In the genomic region with DNA sequence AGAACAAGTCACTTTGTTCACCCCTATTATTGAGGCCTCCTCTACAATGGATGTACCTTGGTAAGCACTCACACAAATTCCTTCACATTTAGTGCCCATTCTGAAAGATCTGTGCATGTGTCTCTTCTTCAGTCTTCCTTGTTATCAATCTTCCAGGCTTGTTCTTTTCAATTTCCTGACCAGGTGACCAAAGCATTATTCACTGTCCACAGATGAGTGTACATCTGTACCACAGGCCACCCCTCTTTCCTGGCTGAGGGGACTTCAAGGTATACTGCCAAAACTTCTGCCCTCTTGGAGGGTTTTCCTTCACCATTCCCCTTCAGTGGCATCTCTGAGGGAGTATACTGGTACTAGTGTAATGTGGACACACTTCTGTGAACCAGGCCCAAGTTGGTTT, we compare ENCODE assay signal across 33 cellular contexts.
"Had no signal": no experiment of that assay in that cellular context is flagged by ENCODE, and none has a peak within 500 bp of the region (broad histone marks: within the 10 kb centered on the region; RNA-seq: fewer than 3 reads in every experiment).

No MANE protein-coding gene starts in this region.

- ATAC-seq: activated CD8-positive, alpha-beta memory T cell treated with anti-CD3 and anti-CD28 coated beads, Interleukin-2, amount 10 ng/mL, durations not matched to agents 7 days and 5 days; K562 had no signal

- DNase-seq: activated B cell treated with CpG ODN at 0.5 μM for 24 hours; activated CD4-positive, alpha-beta memory T cell treated with anti-CD3 and anti-CD28 coated beads for 36 hours; activated CD4-positive, alpha-beta T cell treated with anti-CD3 and anti-CD28 coated beads for 4 hours; activated CD4-positive, alpha-beta T cell treated with anti-CD3 and anti-CD28 coated beads, Interleukin-2, amount 50 U/mL, for 1 hour; activated CD4-positive, CD25-positive, alpha-beta regulatory T cell treated with anti-CD3 and anti-CD28 coated beads, Interleukin-2, amount 50 U/mL, for 72 hours; activated CD8-positive, alpha-beta memory T cell treated with anti-CD3 and anti-CD28 coated beads, Interleukin-2, amount 10 ng/mL, durations not matched to agents 7 days and 5 days; activated CD8-positive, alpha-beta memory T cell treated with anti-CD3 and anti-CD28 coated beads, Interleukin-2, amount 50 U/mL, for 48 hours; activated effector memory CD4-positive, alpha-beta T cell treated with anti-CD3 and anti-CD28 coated beads, Interleukin-2, amount 50 U/mL, for 16 hours; activated naive CD4-positive, alpha-beta T cell; activated naive CD8-positive, alpha-beta T cell treated with anti-CD3 and anti-CD28 coated beads, Interleukin-2, amount 10 ng/mL, durations not matched to agents 7 days and 5 days; activated T-cell treated with anti-CD3 and anti-CD28 coated beads, Interleukin-2, amount 50 U/mL, for 48 hours; amygdala; caudate nucleus; MG63; NCI-H1048; NCI-H1105 treated with DMSO at 0.1 percent for 48 hours; NCI-H1436; NCI-H1694; NCI-H1930; NCI-H2081 treated with DMSO at 0.1 percent for 48 hours; NCI-H226; NCI-H446 treated with DMSO at 0.1 percent for 48 hours; NCI-H524 treated with DMSO at 0.1 percent for 48 hours; Peyer's patch; Right ventricle myocardium superior; SW 1271; T-helper 1 cell; T-helper 2 cell; T-helper 9 cell had no signal

- H3K4me3 ChIP-seq: ascending aorta, K562, MG63, Peyer's patch had no signal

- H3K27me3 ChIP-seq: ascending aorta, MG63, Peyer's patch had no signal

- H3K9me3 ChIP-seq: ascending aorta, Peyer's patch had no signal

- H3K4me1 ChIP-seq: ascending aorta, Peyer's patch had no signal

- FAIRE-seq: K562 had no signal

- H3K27ac ChIP-seq: ascending aorta, Peyer's patch, RWPE1, VCaP had no signal

- H3K36me3 ChIP-seq: ascending aorta, MG63, Peyer's patch had no signal
